ENCODE assay signal across 2 cellular contexts in genomic region chr2:56313541-56313940, GRCh38.
TF ChIP-seq lines count a peak whose summit lies in the region.

No MANE protein-coding gene starts in this region.

TF ChIP-seq in SK-N-SH treated with all-trans-retinoic acid at 6 μM for 48 hours, 23 proteins besides CTCF, POLR2A, EP300 and RAD21 (continued from another document):
- TF ChIP-seq PATZ1 (CRISPR knock-in tag; IDR thresholded peaks at IDR 0.05; ENCODE audit: borderline replicate concordance) (no peak), SNAI2 (CRISPR knock-in tag; IDR thresholded peaks at IDR 0.05) (no peak), RARB (CRISPR knock-in tag; IDR thresholded peaks at IDR 0.05) (no peak), TOX (CRISPR knock-in tag; IDR thresholded peaks at IDR 0.05; ENCODE audit: borderline replicate concordance) (no peak), BACH2 (CRISPR knock-in tag; IDR thresholded peaks at IDR 0.05; ENCODE audit: borderline replicate concordance) (no peak), CSRNP3 (CRISPR knock-in tag; IDR thresholded peaks at IDR 0.05) (no peak), ZNF565 (CRISPR knock-in tag; conservative IDR thresholded peaks at IDR 0.05; ENCODE audit: low read depth) (no peak), ISL1 (CRISPR knock-in tag; IDR thresholded peaks at IDR 0.05) (no peak), TCF4 (CRISPR knock-in tag; IDR thresholded peaks at IDR 0.05; ENCODE audit: borderline replicate concordance) (no peak), TSHZ2 (CRISPR knock-in tag; IDR thresholded peaks at IDR 0.05) (no peak), ZNF8 (CRISPR knock-in tag; IDR thresholded peaks at IDR 0.05) (no peak), OSR1 (CRISPR knock-in tag; IDR thresholded peaks at IDR 0.05) (no peak)

TF ChIP-seq in SK-N-SH, 30 proteins besides CTCF, POLR2A, EP300 and RAD21 (continued from another document):
- TF ChIP-seq REST (IDR thresholded peaks at IDR 0.05; ENCODE audit: low read depth, low read length): no peak
- no peak for TF ChIP-seq FOSL2 (IDR thresholded peaks at IDR 0.05; ENCODE audit: borderline replicate concordance, low read depth)
- TF ChIP-seq RFX5 (IDR thresholded peaks at IDR 0.05; ENCODE audit: low read length): no peak
- TF ChIP-seq RXRA (IDR thresholded peaks at IDR 0.05; ENCODE audit: borderline replicate concordance, low read depth): no peak
- no peak for TF ChIP-seq TCF12 (IDR thresholded peaks at IDR 0.05)
- TF ChIP-seq NRF1 (IDR thresholded peaks at IDR 0.05; ENCODE audit: low read depth, low read length): no peak
- TF ChIP-seq FOXM1 (IDR thresholded peaks at IDR 0.05; ENCODE audit: low read depth): no peak
- TF ChIP-seq YY1 (IDR thresholded peaks at IDR 0.05; ENCODE audit: low read depth): no peak
- TF ChIP-seq TEAD4 (IDR thresholded peaks at IDR 0.05; ENCODE audit: borderline replicate concordance, insufficient read depth): no peak
- TF ChIP-seq JUND (IDR thresholded peaks at IDR 0.05): no peak
